Comparison of ENCODE assay signal across 12 cellular contexts in the genomic region with DNA sequence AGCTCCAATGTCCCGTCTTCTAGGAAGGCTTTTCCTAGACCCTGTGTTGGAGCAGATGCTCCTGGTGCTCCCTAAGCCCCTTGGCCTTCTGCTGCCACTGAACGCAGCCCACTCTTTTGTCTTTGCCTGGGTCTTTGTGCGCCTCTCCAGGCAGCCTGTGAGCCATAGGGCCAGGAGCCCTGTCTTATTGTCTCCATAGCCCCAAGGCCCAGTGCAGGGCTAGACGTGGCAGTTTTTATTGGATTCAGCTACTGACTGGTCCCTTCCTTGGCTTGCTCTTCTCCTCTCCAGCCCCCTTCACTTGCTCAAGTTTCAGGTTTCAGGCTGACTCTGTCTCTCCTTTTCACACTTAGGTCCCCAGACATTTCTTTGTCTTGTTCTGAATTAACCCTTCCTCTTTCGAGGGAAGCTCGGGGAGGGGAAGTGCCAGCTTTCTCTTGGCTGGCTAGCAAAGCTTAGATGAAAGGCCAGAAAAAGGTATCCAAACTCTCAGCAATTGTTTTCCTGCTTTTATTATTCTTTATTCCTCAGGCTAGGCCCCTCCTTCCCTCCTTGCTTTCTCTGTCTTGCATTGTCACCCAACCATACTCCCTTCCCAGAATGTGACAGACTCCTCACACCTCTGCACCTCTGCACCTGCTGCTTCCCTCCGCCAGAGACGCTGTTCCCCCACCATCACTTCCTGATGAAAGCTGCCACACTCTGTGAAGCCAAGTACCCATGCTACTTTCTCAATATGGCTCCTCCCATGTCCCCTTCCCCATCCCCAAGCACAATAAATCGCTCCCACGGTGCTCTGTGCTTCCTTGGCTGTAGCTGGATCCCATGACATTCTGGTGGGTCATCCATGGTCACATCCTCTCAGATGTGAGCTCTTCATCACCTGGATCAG.
DNase-seq lines count a peak whose midpoint lies in the region; ATAC-seq, FAIRE-seq and TF ChIP-seq lines count a peak whose summit lies in the region.
"Had no signal": no experiment of that assay in that cellular context is flagged by ENCODE, and none has a peak within 500 bp of the region (broad histone marks: within the 10 kb centered on the region; RNA-seq: fewer than 3 reads in every experiment).

No MANE protein-coding gene starts in this region.

- in situ Hi-C loops in GM12878 (cut with MboI): no loop called here
- in situ Hi-C loops in GM23248 (cut with MboI): no loop called here

- ATAC-seq in GM19328 (IDR thresholded peaks at IDR 0.05; ENCODE audit: unreplicated experiment) (peak; percentile 55), HG03135 (IDR thresholded peaks at IDR 0.05; ENCODE audit: unreplicated experiment) (peak; percentile 63), GM12878 (peak; percentile 84)

- BruUV-seq in GM12878 (replicated peaks; lab: Mats Ljungman, UMichigan): no TSS peak

- H3K4me3 ChIP-seq in GM06990 (replicated peaks; ENCODE audit: low read depth, low read length): no peak overlapping the region
- H3K4me3 ChIP-seq in GM12878: no peak overlapping the region
- no peak overlapping the region for H3K4me3 ChIP-seq in colonic mucosa
- H3K4me3 ChIP-seq in GM23248: no peak overlapping the region
- no peak overlapping the region for H3K4me3 ChIP-seq in MG63
- H3K4me3 ChIP-seq: transverse colon had no signal

- peak in 1 of 2 experiments; percentile 31; a peak in 1 of 4 replicates for TF ChIP-seq EP300 in GM12878 (IDR thresholded peaks at IDR 0.05; ENCODE audit: borderline replicate concordance in 1 of 2, control insufficient read depth in 1 of 2, low read depth in 2 of 2, low read length in 2 of 2)

- peak; percentile 97 for TF ChIP-seq CTCF in GM06990 (IDR thresholded peaks at IDR 0.05; ENCODE audit: insufficient read depth, low read length, poor library complexity, severe bottlenecking)
- TF ChIP-seq CTCF in GM12878 (IDR thresholded peaks at IDR 0.05 in 2 of 3, conservative IDR thresholded peaks at IDR 0.05 in 1 of 3; ENCODE audit: control insufficient read depth in 2 of 3, extremely low read depth in 1 of 3, insufficient read depth in 1 of 3, low read depth in 3 of 3, low read length in 3 of 3): peak; percentile 60 to 98 (median 94)
- no peak for TF ChIP-seq CTCF in colonic mucosa (IDR thresholded peaks at IDR 0.05)

- SMC1A ChIA-PET in GM12878 (lab: Charles Lee; ENCODE audit: uncharacterized antibody, unreplicated experiment): interaction anchor here (0.5 to 12.0 kb wide), 44 partner anchors 9 to 188 kb away, joined by 3 to 271 read pairs (median 6); a partner anchor contains a TSS

- H4K20me1 ChIP-seq in GM12878 (ENCODE audit: control insufficient read depth, insufficient read depth): no peaks in the 10 kb centered on the region
- no peaks in the 10 kb centered on the region for H4K20me1 ChIP-seq in GM23248 (ENCODE audit: insufficient read depth)

- WGBS in GM12878 (ENCODE audit: insufficient coverage, insufficient replicate concordance, low lambda C conversion rate, missing lambda C conversion rate): 55% methylated on average over 10 of the region's 10 CpGs
- WGBS in GM23248 (ENCODE audit: low coverage in 1 of 2, low lambda C conversion rate in 2 of 2, missing lambda C conversion rate in 2 of 2), 2 experiments: 60 to 63% methylated on average over 10 of the region's 10 CpGs

- H3K79me2 ChIP-seq in GM12878 (ENCODE audit: control insufficient read depth, insufficient read depth, low read length) (no peaks in the 10 kb centered on the region), GM23248 (ENCODE audit: insufficient read depth) (no peaks in the 10 kb centered on the region)

- RAD21 ChIA-PET in GM12878 (lab: Charles Lee; ENCODE audit: unreplicated experiment): interaction anchor here (0.8 to 8.4 kb wide), 41 partner anchors 9 to 187 kb away, joined by 3 to 147 read pairs (median 5); a partner anchor contains a TSS

- CTCF ChIA-PET in GM12878 (lab: Yijun Ruan, JAX): interaction anchor here (0.6 to 7.8 kb wide), 47 partner anchors 11 to 271 kb away, joined by 3 to 87 read pairs (median 5); a partner anchor contains a TSS

- peak; percentile 94 for FAIRE-seq in GM12878 (lab: Jason Lieb, UNC)

- peak overlapping the region; percentile 50 for H2AFZ ChIP-seq in GM12878 (ENCODE audit: control insufficient read depth, low read depth, low read length)
- H2AFZ ChIP-seq in GM23248: no peak overlapping the region

- H3K4me1 ChIP-seq in GM12878 (ENCODE audit: control insufficient read depth, insufficient read depth, low read length) (peaks cover 60% of the 10 kb centered on the region), colonic mucosa (no peaks in the 10 kb centered on the region), GM23248 (ENCODE audit: insufficient read depth) (peaks cover 30% of the 10 kb centered on the region)

- peak; percentile 49 for DNase-seq in GM06990 (ENCODE audit: extremely low read depth, insufficient read length)
- DNase-seq in GM12878 (ENCODE audit: low read depth, low spot score): peak; percentile 53
- no peak for DNase-seq in colonic mucosa
- no peak for DNase-seq in GM23248
- no peak for DNase-seq in COR-L47 (lab: John Stamatoyannopoulos, UW)
- DNase-seq in MG63: no peak
- DNase-seq: DMS79, hypothalamus, T1000, transverse colon had no signal

- H3K9ac ChIP-seq in GM12878 (ENCODE audit: control insufficient read depth, insufficient read depth, low read length): no peak overlapping the region
- no peak overlapping the region for H3K9ac ChIP-seq in colonic mucosa (ENCODE audit: low read depth in 2 of 2, low read length in 2 of 2)
- no peak overlapping the region for H3K9ac ChIP-seq in GM23248

- no peaks in the 10 kb centered on the region for H3K9me2 ChIP-seq in GM23248 (ENCODE audit: insufficient read depth)

- peak overlapping the region; percentile 78 for H3K4me2 ChIP-seq in GM12878 (ENCODE audit: control insufficient read depth, insufficient read depth)
- no peak overlapping the region for H3K4me2 ChIP-seq in GM23248 (ENCODE audit: unreplicated experiment)

- peak; percentile 76 for TF ChIP-seq RAD21 in GM12878 (IDR thresholded peaks at IDR 0.05; ENCODE audit: insufficient read depth, low read depth, low read length)

- no peaks in the 10 kb centered on the region for H3K36me3 ChIP-seq in GM06990 (ENCODE audit: control insufficient read depth, insufficient read depth, low read length)
- H3K36me3 ChIP-seq in GM12878 (ENCODE audit: control insufficient read depth in 2 of 2, insufficient read depth in 2 of 2, low read length in 1 of 2): no peaks in the 10 kb centered on the region
- no peaks in the 10 kb centered on the region for H3K36me3 ChIP-seq in colonic mucosa
- no peaks in the 10 kb centered on the region for H3K36me3 ChIP-seq in GM23248 (ENCODE audit: low read depth)
- no peaks in the 10 kb centered on the region for H3K36me3 ChIP-seq in MG63
- H3K36me3 ChIP-seq: transverse colon had no signal

- no peaks in the 10 kb centered on the region for H3K27me3 ChIP-seq in GM06990 (replicated peaks; ENCODE audit: control insufficient read depth, insufficient read depth, low read length)
- no peaks in the 10 kb centered on the region for H3K27me3 ChIP-seq in GM12878 (replicated peaks in 1 of 2; ENCODE audit: control insufficient read depth in 2 of 2, insufficient read depth in 2 of 2, low read length in 1 of 2)
- H3K27me3 ChIP-seq in colonic mucosa: no peaks in the 10 kb centered on the region
- H3K27me3 ChIP-seq in GM23248 (replicated peaks; ENCODE audit: insufficient read depth): no peaks in the 10 kb centered on the region
- H3K27me3 ChIP-seq in MG63: no peaks in the 10 kb centered on the region
- H3K27me3 ChIP-seq: transverse colon had no signal

- POLR2A ChIA-PET in GM12878 (lab: Charles Lee): interaction anchor here (0.6 to 4.9 kb wide), 17 partner anchors 35 to 171 kb away, joined by 3 to 36 read pairs (median 4); a partner anchor contains a TSS

- TF ChIP-seq POLR2A in GM12878 (IDR thresholded peaks at IDR 0.05; ENCODE audit: low read depth, low read length): no peak

- no peaks in the 10 kb centered on the region for H3K9me3 ChIP-seq in GM12878 (replicated peaks; ENCODE audit: control insufficient read depth, insufficient read depth, low read length)
- H3K9me3 ChIP-seq in colonic mucosa: no peaks in the 10 kb centered on the region
- H3K9me3 ChIP-seq in GM23248 (ENCODE audit: low read depth): no peaks in the 10 kb centered on the region
- H3K9me3 ChIP-seq in MG63: no peaks in the 10 kb centered on the region
- H3K9me3 ChIP-seq: transverse colon had no signal

- peak overlapping the region; percentile 45 for H3K27ac ChIP-seq in GM12878 (ENCODE audit: control insufficient read depth, insufficient read depth)
- H3K27ac ChIP-seq in colonic mucosa: no peak overlapping the region
- H3K27ac ChIP-seq in GM23248: no peak overlapping the region
- H3K27ac ChIP-seq: transverse colon had no signal

- intact Hi-C loops in GM12878 (cut with micrococcal nuclease; ENCODE audit: unreplicated experiment): loop anchor here (1.0 to 10.0 kb wide), 7 partner anchors 35 to 186 kb away; a partner anchor contains a TSS
- intact Hi-C loops in colonic mucosa (cut with DNase I): no loop called here

- peaks cover 14% of the 10 kb centered on the region for H3F3A ChIP-seq in GM23248 (ENCODE audit: insufficient read depth)

TF ChIP-seq in GM12878, 131 proteins besides CTCF, POLR2A, EP300 and RAD21 (continues in another document):
- TF ChIP-seq BACH1 (IDR thresholded peaks at IDR 0.05; ENCODE audit: borderline replicate concordance) (peak; percentile 33; the same call in 1 of the 2 replicates), KLF5 (IDR thresholded peaks at IDR 0.05; ENCODE audit: partially characterized antibody) (no peak), CBX5 (IDR thresholded peaks at IDR 0.05; ENCODE audit: low read depth) (0 out of 2 replicates have a peak, but pooled peaks have one; percentile 41), TCF12 (IDR thresholded peaks at IDR 0.05; ENCODE audit: low read depth, low read length) (no peak), HCFC1 (IDR thresholded peaks at IDR 0.05; ENCODE audit: low read length) (0 out of 2 replicates have a peak, but pooled peaks have one; percentile 8), MYB (IDR thresholded peaks at IDR 0.05; ENCODE audit: borderline replicate concordance, low read depth, low read length) (no peak)
- TF ChIP-seq, protein P1, sequence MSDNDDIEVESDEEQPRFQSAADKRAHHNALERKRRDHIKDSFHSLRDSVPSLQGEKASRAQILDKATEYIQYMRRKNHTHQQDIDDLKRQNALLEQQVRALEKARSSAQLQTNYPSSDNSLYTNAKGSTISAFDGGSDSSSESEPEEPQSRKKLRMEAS (IDR thresholded peaks at IDR 0.05; ENCODE audit: low read depth, low read length): no peak
- TF ChIP-seq, protein P2, sequence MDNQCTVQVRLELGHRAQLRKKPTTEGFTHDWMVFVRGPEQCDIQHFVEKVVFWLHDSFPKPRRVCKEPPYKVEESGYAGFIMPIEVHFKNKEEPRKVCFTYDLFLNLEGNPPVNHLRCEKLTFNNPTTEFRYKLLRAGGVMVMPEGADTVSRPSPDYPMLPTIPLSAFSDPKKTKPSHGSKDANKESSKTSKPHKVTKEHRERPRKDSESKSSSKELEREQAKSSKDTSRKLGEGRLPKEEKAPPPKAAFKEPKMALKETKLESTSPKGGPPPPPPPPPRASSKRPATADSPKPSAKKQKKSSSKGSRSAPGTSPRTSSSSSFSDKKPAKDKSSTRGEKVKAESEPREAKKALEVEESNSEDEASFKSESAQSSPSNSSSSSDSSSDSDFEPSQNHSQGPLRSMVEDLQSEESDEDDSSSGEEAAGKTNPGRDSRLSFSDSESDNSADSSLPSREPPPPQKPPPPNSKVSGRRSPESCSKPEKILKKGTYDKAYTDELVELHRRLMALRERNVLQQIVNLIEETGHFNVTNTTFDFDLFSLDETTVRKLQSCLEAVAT (IDR thresholded peaks at IDR 0.05): no peak

Comparison
In these comparisons a context has a peak if more than half of its experiments do, and no peak if none do; other contexts are left out.
1. DNase-seq: peak in GM06990 (single experiment) and GM12878 (single experiment); none in colonic mucosa (single experiment), GM23248 (single experiment), COR-L47 (single experiment) and MG63 (single experiment).
2. Peak in every context shown above with its lines, with median percentiles within 50 percentile points of each other: ATAC-seq.